20 cellular contexts compared by ENCODE assay signal in genomic region chr4:113433116-113433515, GRCh38.
"Had no signal": no experiment of that assay in that cellular context is flagged by ENCODE, and none has a peak within 500 bp of the region (broad histone marks: within the 10 kb centered on the region; RNA-seq: fewer than 3 reads in every experiment).

No MANE protein-coding gene starts in this region.

- H3K4me1 ChIP-seq: parathyroid adenoma had no signal

- H3K27ac ChIP-seq: adrenal gland, parathyroid adenoma, psoas muscle, transverse colon had no signal

- DNase-seq: activated CD4-positive, alpha-beta T cell treated with anti-CD3 and anti-CD28 coated beads for 1 hour; activated CD4-positive, alpha-beta T cell treated with anti-CD3 and anti-CD28 coated beads, Interleukin-2, amount 50 U/mL, for 1 hour; activated CD8-positive, alpha-beta T cell treated with anti-CD3 and anti-CD28 coated beads for 36 hours; activated effector memory CD4-positive, alpha-beta T cell treated with Interleukin-2 at 50 U/mL for 16 hours; activated naive CD4-positive, alpha-beta T cell treated with Interleukin-2 at 50 U/mL for 16 hours; activated T-cell treated with anti-CD3 and anti-CD28 coated beads, Interleukin-2, amount 50 U/mL, for 72 hours; adrenal gland; aorta; caudate nucleus; cortex of kidney; foreskin melanocyte; heart right ventricle; naive thymus-derived CD8-positive, alpha-beta T cell; nucleus accumbens; psoas muscle; sigmoid colon; stimulated activated naive CD4-positive, alpha-beta T cell; T-helper 2 cell; transverse colon had no signal

- H3K9ac ChIP-seq: parathyroid adenoma had no signal

- H3K27me3 ChIP-seq: adrenal gland, heart right ventricle, sigmoid colon, transverse colon had no signal

- H3K36me3 ChIP-seq: adrenal gland, heart right ventricle, sigmoid colon, transverse colon had no signal

- H3K4me3 ChIP-seq: adrenal gland, heart right ventricle, psoas muscle, sigmoid colon, transverse colon had no signal

- H3K79me2 ChIP-seq: parathyroid adenoma had no signal

- H3K9me3 ChIP-seq: adrenal gland, psoas muscle, sigmoid colon, transverse colon had no signal

- H2AFZ ChIP-seq: parathyroid adenoma had no signal
